In genomic region chr1:30867537-30867936, GRCh38 we compare ENCODE assay signal across 2 cellular contexts.
TF ChIP-seq lines count a peak whose summit lies in the region.

No MANE protein-coding gene starts in this region.

TF ChIP-seq in HepG2, 621 proteins besides CTCF, POLR2A, EP300 and RAD21 (continued from another document):
- no peak for TF ChIP-seq MEIS1 (CRISPR knock-in tag; IDR thresholded peaks at IDR 0.05; ENCODE audit: borderline replicate concordance)

TF ChIP-seq in SK-N-SH, 30 proteins besides CTCF, POLR2A, EP300 and RAD21 (continued from another document):
- no peak for TF ChIP-seq USF2 (IDR thresholded peaks at IDR 0.05; ENCODE audit: borderline replicate concordance, low read depth, low read length)
- no peak for TF ChIP-seq CHD2 (IDR thresholded peaks at IDR 0.05; ENCODE audit: low read length, partially characterized antibody)
- no peak for TF ChIP-seq ZBTB33 (IDR thresholded peaks at IDR 0.05; ENCODE audit: borderline replicate concordance, low read depth)
- no peak for TF ChIP-seq FOXM1 (IDR thresholded peaks at IDR 0.05; ENCODE audit: low read depth)
- no peak for TF ChIP-seq FOXJ3 (CRISPR knock-in tag; IDR thresholded peaks at IDR 0.05)
- TF ChIP-seq TEAD4 (IDR thresholded peaks at IDR 0.05; ENCODE audit: borderline replicate concordance, insufficient read depth), result no peak
- no peak for TF ChIP-seq MEF2A (IDR thresholded peaks at IDR 0.05; ENCODE audit: borderline replicate concordance, low read depth)
- TF ChIP-seq RCOR1 (IDR thresholded peaks at IDR 0.05; ENCODE audit: low read length), result no peak
- TF ChIP-seq TAF1 (IDR thresholded peaks at IDR 0.05; ENCODE audit: borderline replicate concordance, low read depth, low read length), result no peak
- no peak for TF ChIP-seq POLR2AphosphoS5 (IDR thresholded peaks at IDR 0.05; ENCODE audit: low read depth, low read length)
- TF ChIP-seq GATA2 (CRISPR knock-in tag; IDR thresholded peaks at IDR 0.05), result no peak
- TF ChIP-seq REST (IDR thresholded peaks at IDR 0.05; ENCODE audit: low read depth, low read length), result no peak
- TF ChIP-seq YY1 (IDR thresholded peaks at IDR 0.05; ENCODE audit: low read depth), result no peak
- no peak for TF ChIP-seq RFX5 (IDR thresholded peaks at IDR 0.05; ENCODE audit: low read length)
- no peak for TF ChIP-seq PBX3 (IDR thresholded peaks at IDR 0.05)
- TF ChIP-seq FOSL2 (IDR thresholded peaks at IDR 0.05; ENCODE audit: borderline replicate concordance, low read depth), result no peak
TF ChIP-seq in SK-N-SH: peak in this region for 0.
